Comparison of ENCODE assay signal across 26 cellular contexts in the genomic region with DNA sequence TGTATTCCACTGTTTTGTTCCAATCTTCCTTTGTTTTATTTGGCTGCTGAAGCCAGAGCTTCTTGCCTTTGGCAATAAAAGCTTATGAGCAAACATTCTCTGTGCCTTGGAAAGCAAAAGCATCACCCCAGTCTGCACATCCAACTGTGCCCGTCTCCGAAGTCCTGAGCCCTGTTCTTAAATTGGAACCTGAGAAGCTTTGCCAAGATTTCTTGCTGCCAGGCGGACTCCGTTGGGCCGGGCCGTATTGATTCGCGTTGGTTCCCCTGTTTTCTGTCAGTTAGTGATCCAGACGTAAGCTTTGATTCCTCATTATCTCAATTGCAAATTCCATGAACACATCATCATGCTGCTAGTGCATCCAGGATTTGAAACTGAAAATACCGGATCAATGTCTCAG.
DNase-seq lines count a peak whose midpoint lies in the region; ATAC-seq and TF ChIP-seq lines count a peak whose summit lies in the region.
"Had no signal": no experiment of that assay in that cellular context is flagged by ENCODE, and none has a peak within 500 bp of the region (broad histone marks: within the 10 kb centered on the region; RNA-seq: fewer than 3 reads in every experiment).

No MANE protein-coding gene starts in this region.

- TF ChIP-seq CTCF in H9 (conservative IDR thresholded peaks at IDR 0.05), result no peak
- no peak for TF ChIP-seq CTCF in VCaP (conservative IDR thresholded peaks at IDR 0.05)
- TF ChIP-seq CTCF in prostate gland (IDR thresholded peaks at IDR 0.05), result no peak
- no peak for TF ChIP-seq CTCF in CD4-positive, alpha-beta T cell (IDR thresholded peaks at IDR 0.05)

- H3K23ac ChIP-seq in H9 (ENCODE audit: insufficient read length, low read depth, low read length), result no peak overlapping the region

- ATAC-seq in CD4-positive, alpha-beta T cell (ENCODE audit: poor library complexity), result no peak
- ATAC-seq in GM21390 (IDR thresholded peaks at IDR 0.05; ENCODE audit: unreplicated experiment), result no peak
- ATAC-seq: activated CD8-positive, alpha-beta memory T cell treated with anti-CD3 and anti-CD28 coated beads, Interleukin-2, amount 10 ng/mL, durations not matched to agents 7 days and 5 days; activated T-cell treated with anti-CD3 and anti-CD28 coated beads, Interleukin-2, amount 50 U/mL, for 4 hours; HCT116; right lobe of liver had no signal

- POLR2A ChIA-PET in CD4-positive, alpha-beta T cell (lab: Charles Lee), result no interaction called here

- H2AK5ac ChIP-seq in H9 (ENCODE audit: insufficient read length, low read length), result no peak overlapping the region

- no peaks in the 10 kb centered on the region for H3K23me2 ChIP-seq in H9 (ENCODE audit: insufficient read length, low read depth, low read length, poor library complexity, severe bottlenecking)

- H2AFZ ChIP-seq in H9 (ENCODE audit: low read length), result peak overlapping the region; percentile 10
- H2AFZ ChIP-seq: parathyroid adenoma had no signal

- no peaks in the 10 kb centered on the region for H3K79me1 ChIP-seq in H9 (ENCODE audit: insufficient read depth, low read depth, low read length, poor library complexity, severe bottlenecking)

- no peak overlapping the region for H2BK15ac ChIP-seq in H9 (ENCODE audit: low read depth, low read length)

- no peak overlapping the region for H3K56ac ChIP-seq in H9 (ENCODE audit: insufficient read length, low read depth, low read length)

- no peaks in the 10 kb centered on the region for H3K36me3 Mint-ChIP-seq in H9 (ENCODE audit: insufficient read depth in 1 of 3, low read depth in 3 of 3)
- no peaks in the 10 kb centered on the region for H3K36me3 Mint-ChIP-seq in CD4-positive, alpha-beta T cell (ENCODE audit: low read depth)
- H3K36me3 Mint-ChIP-seq: activated CD8-positive, alpha-beta memory T cell treated with anti-CD3 and anti-CD28 coated beads, Interleukin-2, amount 10 ng/mL, durations not matched to agents 7 days and 5 days; immature natural killer cell had no signal

- no peak overlapping the region for H3K4me2 ChIP-seq in H9 (ENCODE audit: insufficient read depth, insufficient read length, low read length)

- H3K27me3 Mint-ChIP-seq in H9 (ENCODE audit: low read depth), result no peaks in the 10 kb centered on the region
- H3K27me3 Mint-ChIP-seq in CD4-positive, alpha-beta T cell, result no peaks in the 10 kb centered on the region
- H3K27me3 Mint-ChIP-seq: activated CD8-positive, alpha-beta memory T cell treated with anti-CD3 and anti-CD28 coated beads, Interleukin-2, amount 10 ng/mL, durations not matched to agents 7 days and 5 days had no signal

- intact Hi-C loops in prostate gland (cut with DNase I), result no loop called here
- intact Hi-C loops in CD4-positive, alpha-beta T cell (cut with DNase I, micrococcal nuclease), result no loop called here

- no peak overlapping the region for H2BK12ac ChIP-seq in H9 (ENCODE audit: insufficient read length, low read depth, low read length)

- no peak overlapping the region for H2BK5ac ChIP-seq in H9 (ENCODE audit: insufficient read length, low read length)

- H3K36me3 ChIP-seq in prostate gland, result no peaks in the 10 kb centered on the region
- H3K36me3 ChIP-seq: BLaER1 treated with 17β-estradiol and CSF1 and Interleukin-3, amounts not matched to agents 10 nM and 100 nM; right lobe of liver; stomach; thyroid gland had no signal

- H3K4me3 Mint-ChIP-seq in H9, result no peak overlapping the region
- H3K4me3 Mint-ChIP-seq in CD4-positive, alpha-beta T cell, result no peak overlapping the region
- H3K4me3 Mint-ChIP-seq: activated CD8-positive, alpha-beta memory T cell treated with anti-CD3 and anti-CD28 coated beads, Interleukin-2, amount 10 ng/mL, durations not matched to agents 7 days and 5 days; activated T-cell treated with anti-CD3 and anti-CD28 coated beads, Interleukin-2, amount 50 U/mL, for 4 hours; immature natural killer cell; neural crest cell had no signal

- H4K5ac ChIP-seq in H9 (ENCODE audit: insufficient read length, low read depth, low read length), result no peak overlapping the region

- no peaks in the 10 kb centered on the region for H4K20me1 ChIP-seq in H9 (ENCODE audit: control insufficient read depth, insufficient read depth, insufficient read length)
- H4K20me1 ChIP-seq: BLaER1 treated with 17β-estradiol and CSF1 and Interleukin-3, amounts not matched to agents 10 nM and 100 nM had no signal

- H3K27me3 ChIP-seq in H9 (ENCODE audit: insufficient read depth, low read length) (no peaks in the 10 kb centered on the region), prostate gland (replicated peaks; ENCODE audit: insufficient read depth) (no peaks in the 10 kb centered on the region)
- H3K27me3 ChIP-seq in CD4-positive, alpha-beta T cell (ENCODE audit: control insufficient read depth, insufficient read depth, low read length), result no peaks in the 10 kb centered on the region
- H3K27me3 ChIP-seq: BLaER1 treated with 17β-estradiol and CSF1 and Interleukin-3, amounts not matched to agents 10 nM and 100 nM; right lobe of liver; stomach; thyroid gland had no signal

- H4K91ac ChIP-seq in H9 (ENCODE audit: insufficient read length, low read depth, low read length), result no peak overlapping the region

- H3K9me3 ChIP-seq in H9 (ENCODE audit: control insufficient read depth, low read depth, low read length) (no peaks in the 10 kb centered on the region), prostate gland (no peaks in the 10 kb centered on the region)
- H3K9me3 ChIP-seq in CD4-positive, alpha-beta T cell (ENCODE audit: control insufficient read depth, low read length), result no peaks in the 10 kb centered on the region
- H3K9me3 ChIP-seq: BLaER1 treated with 17β-estradiol and CSF1 and Interleukin-3, amounts not matched to agents 10 nM and 100 nM; right lobe of liver; stomach; thyroid gland had no signal

- no peaks in the 10 kb centered on the region for H3K9me3 Mint-ChIP-seq in H9
- H3K9me3 Mint-ChIP-seq in CD4-positive, alpha-beta T cell, result peaks cover under 1% of the 10 kb centered on the region
- H3K9me3 Mint-ChIP-seq: neural crest cell had no signal

- no peak overlapping the region for H3K18ac ChIP-seq in H9 (ENCODE audit: insufficient read length, low read depth, low read length)

- no peak for DNase-seq in H9
- peak; percentile 18 for DNase-seq in globus pallidus (ENCODE audit: low spot score)
- peak; percentile 5 for DNase-seq in prostate gland (ENCODE audit: low spot score)
- DNase-seq in CD4-positive, alpha-beta T cell, result no peak
- no peak for DNase-seq in OCI-M2 (lab: John Stamatoyannopoulos, UW; ENCODE audit: unreplicated experiment)
- DNase-seq: activated CD4-positive, CD25-positive, alpha-beta regulatory T cell; activated CD8-positive, alpha-beta memory T cell treated with anti-CD3 and anti-CD28 coated beads, Interleukin-2, amount 10 ng/mL, durations not matched to agents 7 days and 5 days; activated gamma-delta T cell treated with Interleukin-2 at 50 U/mL for 16 hours; activated T-cell treated with anti-CD3 and anti-CD28 coated beads, Interleukin-2, amount 50 U/mL, for 4 hours; effector CD4-positive, alpha-beta T cell; Karpas-422; NCI-H1417 treated with DMSO at 0.1 percent for 48 hours; right lobe of liver; stimulated activated CD4-positive, alpha-beta T cell treated with anti-CD3 and anti-CD28 coated beads, Interleukin-12 subunit alpha, Interleukin-12 subunit beta, amount 100 ng/mL, for 4 hours; stimulated activated CD4-positive, alpha-beta T cell treated with anti-CD3 and anti-CD28 coated beads, Interleukin-2, amount 100 ng/mL, for 48 hours; stomach; T-helper 1 cell; thyroid gland had no signal

- no CpG with 5 or more reads among the region's 10 CpGs for WGBS in H9 (ENCODE audit: extremely low coverage, insufficient read length, low lambda C conversion rate)
- WGBS in prostate gland, result 30% methylated on average over 10 of the region's 10 CpGs

- no peaks in the 10 kb centered on the region for H3K79me2 ChIP-seq in H9 (ENCODE audit: insufficient read depth, low read length)
- H3K79me2 ChIP-seq: parathyroid adenoma had no signal

- no peaks in the 10 kb centered on the region for H3K4me1 Mint-ChIP-seq in H9
- no peaks in the 10 kb centered on the region for H3K4me1 Mint-ChIP-seq in CD4-positive, alpha-beta T cell (ENCODE audit: low read depth)
- H3K4me1 Mint-ChIP-seq: activated CD8-positive, alpha-beta memory T cell treated with anti-CD3 and anti-CD28 coated beads, Interleukin-2, amount 10 ng/mL, durations not matched to agents 7 days and 5 days; immature natural killer cell; neural crest cell had no signal

- H3K27ac ChIP-seq in H9 (ENCODE audit: insufficient read length, low read depth, low read length) (no peak overlapping the region), VCaP (peak overlapping the region; percentile 53), prostate gland (no peak overlapping the region)
- no peak overlapping the region for H3K27ac ChIP-seq in CD4-positive, alpha-beta T cell (ENCODE audit: low read depth, low read length)
- H3K27ac ChIP-seq: BLaER1 treated with 17β-estradiol and CSF1 and Interleukin-3, amounts not matched to agents 10 nM and 100 nM; parathyroid adenoma; right lobe of liver; RWPE1; stomach; thyroid gland had no signal

- no peak overlapping the region for H3T11ph ChIP-seq in H9 (ENCODE audit: low read length)

- no peaks in the 10 kb centered on the region; the same call in 1 of the 2 replicates for H3K4me1 ChIP-seq in H9 (ENCODE audit: insufficient read depth, low read length)
- H3K4me1 ChIP-seq in prostate gland (replicated peaks), result no peaks in the 10 kb centered on the region
- H3K4me1 ChIP-seq: parathyroid adenoma, right lobe of liver, stomach, thyroid gland had no signal

- H3K27ac Mint-ChIP-seq in H9, result peak overlapping the region in 1 of 3 experiments; percentile 73; a peak in 1 of 7 replicates
- no peak overlapping the region for H3K27ac Mint-ChIP-seq in CD4-positive, alpha-beta T cell
- H3K27ac Mint-ChIP-seq: activated CD8-positive, alpha-beta memory T cell treated with anti-CD3 and anti-CD28 coated beads, Interleukin-2, amount 10 ng/mL, durations not matched to agents 7 days and 5 days; immature natural killer cell had no signal

- TF ChIP-seq POLR2A in prostate gland (IDR thresholded peaks at IDR 0.05), result no peak

- peak overlapping the region in 1 of 2 donors; percentile 5 for H3K4me3 ChIP-seq in prostate gland
- H3K4me3 ChIP-seq: BLaER1 treated with 17β-estradiol and CSF1 and Interleukin-3, amounts not matched to agents 10 nM and 100 nM; right lobe of liver; stomach; thyroid gland had no signal

- H2BK120ac ChIP-seq in H9 (ENCODE audit: low read depth, low read length, poor library complexity, severe bottlenecking), result no peak overlapping the region

- CTCF ChIA-PET in CD4-positive, alpha-beta T cell (lab: Charles Lee), result interaction anchor here (0.5 kb wide), 1 partner anchor 57 kb away, joined by 3 read pairs; no protein-coding TSS in a partner anchor

- H3K9ac ChIP-seq in H9 (ENCODE audit: extremely low read depth, insufficient read length, low read length), result no peak overlapping the region
- H3K9ac ChIP-seq: BLaER1 treated with 17β-estradiol and CSF1 and Interleukin-3, amounts not matched to agents 10 nM and 100 nM; parathyroid adenoma had no signal

- H4K8ac ChIP-seq in H9 (replicated peaks; ENCODE audit: insufficient read length, low read depth, low read length), result no peak overlapping the region

- H3K4ac ChIP-seq in H9 (ENCODE audit: low read depth, low read length), result no peak overlapping the region

- no peak overlapping the region for H3K14ac ChIP-seq in H9 (ENCODE audit: insufficient read depth, low read length)

- no peak overlapping the region for H2BK20ac ChIP-seq in H9 (ENCODE audit: low read depth, low read length, poor library complexity, severe bottlenecking)

Comparison
In these comparisons a context has a peak if more than half of its experiments do, and no peak if none do; other contexts are left out.
1. DNase-seq: peak in globus pallidus (single experiment) and prostate gland (single experiment); none in H9 (single experiment), CD4-positive, alpha-beta T cell (0 of 10) and OCI-M2 (single experiment).